In the genomic region with DNA sequence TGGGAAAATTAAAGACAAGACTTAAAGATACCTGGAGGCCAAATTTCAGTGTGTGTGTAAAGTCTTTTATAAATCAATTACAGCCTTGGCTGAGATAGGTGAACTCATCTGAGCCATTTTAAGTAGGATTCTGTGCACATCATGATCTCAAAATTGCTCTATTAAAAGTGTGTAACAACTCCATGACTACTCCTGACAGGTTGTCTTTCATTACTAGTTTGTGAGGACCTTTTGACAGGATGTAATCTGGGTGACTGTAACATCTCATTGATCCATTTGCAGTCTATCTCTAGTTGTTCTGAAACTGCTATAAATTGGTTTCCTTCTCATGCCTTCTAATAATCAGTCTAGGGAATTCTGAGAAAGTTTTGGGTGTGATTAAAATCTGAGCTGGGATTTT, we compare ENCODE assay signal across 9 cellular contexts.
"Had no signal": no experiment of that assay in that cellular context is flagged by ENCODE, and none has a peak within 500 bp of the region (broad histone marks: within the 10 kb centered on the region; RNA-seq: fewer than 3 reads in every experiment).

No MANE protein-coding gene starts in this region.

- ATAC-seq: GM23338, HCT116 had no signal

- H3K4me3 ChIP-seq: GM23248, GM23338, HAP-1 had no signal

- H3K9ac ChIP-seq: GM23248 had no signal

- H3K9me3 ChIP-seq: HAP-1 had no signal

- H3K27ac ChIP-seq: GM23248 had no signal

- DNase-seq: GM23248, GOT3, H7, H9, HCEC 1CT, HFFc6 had no signal

- H3K4me2 ChIP-seq: GM23338 had no signal

- H3K36me3 ChIP-seq: HAP-1 had no signal

- H2AFZ ChIP-seq: GM23248, GM23338 had no signal
